ENCODE assay signal across 38 cellular contexts in the genomic region with DNA sequence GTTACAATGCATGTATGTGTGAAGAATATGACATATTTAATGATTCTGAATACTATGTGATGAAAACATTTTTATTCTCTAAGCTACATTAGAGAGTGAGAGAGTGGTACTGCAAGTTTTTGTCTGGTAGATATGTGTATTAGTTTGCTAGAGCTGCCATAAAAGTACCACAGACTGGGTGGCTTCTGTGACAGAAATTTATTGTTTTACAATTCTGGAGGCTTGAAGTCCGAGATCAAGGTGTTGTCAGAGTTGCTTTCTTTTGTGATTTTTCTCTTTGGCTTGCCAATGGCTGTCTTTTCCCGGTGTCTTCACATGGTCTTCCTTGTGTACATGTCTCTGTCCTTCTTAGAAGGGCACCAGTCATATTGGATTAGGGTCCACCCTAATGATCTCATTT. TPM values are rescaled to one million over a fixed set of nuclear protein-coding genes. Genes with fewer than 3 reads are reported as not detected.
"Had no signal": no experiment of that assay in that cellular context is flagged by ENCODE, and none has a peak within 500 bp of the region (broad histone marks: within the 10 kb centered on the region; RNA-seq: fewer than 3 reads in every experiment).

No MANE protein-coding gene starts in this region.

- DNase-seq: activated B cell treated with CpG ODN at 0.5 μM for 24 hours; activated CD4-positive, alpha-beta memory T cell treated with anti-CD3 and anti-CD28 coated beads for 36 hours; activated CD4-positive, alpha-beta T cell treated with anti-CD3 and anti-CD28 coated beads for 4 hours; activated CD4-positive, alpha-beta T cell treated with anti-CD3 and anti-CD28 coated beads, Interleukin-2, amount 10 ng/mL, durations not matched to agents 24 days and 14 days; activated CD4-positive, alpha-beta T cell treated with anti-CD3 and anti-CD28 coated beads, Interleukin-2, amount 50 U/mL, for 1 hour; activated CD4-positive, alpha-beta T cell treated with anti-CD3 and anti-CD28 coated beads, Interleukin-2, amount 50 U/mL, for 4 hours; activated CD4-positive, CD25-positive, alpha-beta regulatory T cell treated with anti-CD3 and anti-CD28 coated beads, Interleukin-2, amount 50 U/mL, for 72 hours; activated CD8-positive, alpha-beta memory T cell treated with anti-CD3 and anti-CD28 coated beads, Interleukin-2, amount 50 U/mL, for 4 hours; activated CD8-positive, alpha-beta T cell treated with anti-CD3 and anti-CD28 coated beads for 36 hours; activated effector memory CD4-positive, alpha-beta T cell treated with anti-CD3 and anti-CD28 coated beads, Interleukin-2, amount 50 U/mL, for 16 hours; activated gamma-delta T cell treated with Interleukin-2 at 50 U/mL for 16 hours; activated naive CD4-positive, alpha-beta T cell; activated naive CD4-positive, alpha-beta T cell treated with anti-CD3 and anti-CD28 coated beads for 36 hours; activated naive CD4-positive, alpha-beta T cell treated with anti-CD3 and anti-CD28 coated beads, Interleukin-2, amount 50 U/mL, for 16 hours; activated naive CD8-positive, alpha-beta T cell treated with anti-CD3 and anti-CD28 coated beads for 36 hours; activated T-cell treated with anti-CD3 and anti-CD28 coated beads for 4 hours; activated T-cell treated with anti-CD3 and anti-CD28 coated beads, Interleukin-2, amount 50 U/mL, for 1 hour; activated T-cell treated with anti-CD3 and anti-CD28 coated beads, Interleukin-2, amount 50 U/mL, for 4 hours; activated T-cell treated with anti-CD3 and anti-CD28 coated beads, Interleukin-2, amount 50 U/mL, for 72 hours; adrenal gland; amniotic stem cell; aorta; body of pancreas; brain microvascular endothelial cell; central memory CD4-positive, alpha-beta T cell; T-helper 1 cell; T-helper 2 cell; T-helper 9 cell had no signal

- H3K9me3 ChIP-seq: adrenal gland, body of pancreas, breast epithelium had no signal

- H3K36me3 ChIP-seq: adrenal gland, brain microvascular endothelial cell, breast epithelium had no signal

- H3K4me3 ChIP-seq: adrenal gland, body of pancreas, breast epithelium had no signal

- H3K27ac ChIP-seq: adrenal gland, body of pancreas, brain microvascular endothelial cell, breast epithelium, VCaP had no signal

- H3K4me1 ChIP-seq: adrenal gland, body of pancreas, breast epithelium had no signal

- H3K27me3 ChIP-seq: adrenal gland, body of pancreas, brain microvascular endothelial cell, breast epithelium had no signal

- ATAC-seq: activated CD8-positive, alpha-beta T cell treated with anti-CD3 and anti-CD28 coated beads for 36 hours; activated naive CD4-positive, alpha-beta T cell treated with anti-CD3 and anti-CD28 coated beads, Interleukin-2, amount 50 U/mL, for 72 hours; activated T-cell treated with anti-CD3 and anti-CD28 coated beads, Interleukin-2, amount 50 U/mL, for 4 hours; activated T-cell treated with anti-CD3 and anti-CD28 coated beads, Interleukin-2, amount 50 U/mL, for 72 hours; activated T-helper 17 cell treated with anti-CD3 and anti-CD28 coated beads, Interleukin-2, amount 50 U/mL, for 72 hours; body of pancreas had no signal

- FAIRE-seq: astrocyte, TTC549 had no signal

RNA-seq across cellular contexts. Expression of a gene that starts 6.9 kb away (rescaled TPM):
- total RNA-seq: activated B cell treated with CpG ODN at 0.5 μM for 24 hours; activated CD4-positive, alpha-beta memory T cell treated with anti-CD3 and anti-CD28 coated beads for 36 hours; activated CD4-positive, alpha-beta T cell treated with anti-CD3 and anti-CD28 coated beads, Interleukin-2, amount 10 ng/mL, durations not matched to agents 24 days and 14 days; activated CD8-positive, alpha-beta memory T cell treated with anti-CD3 and anti-CD28 coated beads for 36 hours; activated CD8-positive, alpha-beta T cell treated with anti-CD3 and anti-CD28 coated beads for 36 hours; activated naive CD4-positive, alpha-beta T cell treated with anti-CD3 and anti-CD28 coated beads for 36 hours; activated naive CD4-positive, alpha-beta T cell treated with anti-CD3 and anti-CD28 coated beads, Interleukin-2, amount 50 U/mL, for 72 hours; activated naive CD8-positive, alpha-beta T cell treated with anti-CD3 and anti-CD28 coated beads for 36 hours; activated T-cell treated with anti-CD3 and anti-CD28 coated beads, Interleukin-2, amount 50 U/mL, for 4 hours; activated T-cell treated with anti-CD3 and anti-CD28 coated beads, Interleukin-2, amount 50 U/mL, for 72 hours; activated T-helper 1 cell treated with anti-CD3 and anti-CD28 coated beads, Interleukin-12 subunit alpha, Interleukin-12 subunit beta, Interleukin-2, Interleukin-4 antibody, amounts not matched to agents 30 ng/mL and 10 ng/mL and 1 ng/mL, durations not matched to agents 14 hours and 24 hours and 36 hours; activated T-helper 17 cell treated with anti-CD3 and anti-CD28 coated beads, Interleukin-2, amount 50 U/mL, for 72 hours; adrenal gland; aorta; astrocyte; body of pancreas; breast epithelium; cardiac septum; cerebellum had no signal
- polyA plus RNA-seq: adrenal gland, aorta had no signal

RNA-seq across cellular contexts. Expression of a gene that starts 46.3 kb away (rescaled TPM):
- total RNA-seq: activated B cell treated with CpG ODN at 0.5 μM for 24 hours; activated CD4-positive, alpha-beta memory T cell treated with anti-CD3 and anti-CD28 coated beads for 36 hours; activated CD4-positive, alpha-beta T cell treated with anti-CD3 and anti-CD28 coated beads, Interleukin-2, amount 10 ng/mL, durations not matched to agents 24 days and 14 days; activated CD8-positive, alpha-beta memory T cell treated with anti-CD3 and anti-CD28 coated beads for 36 hours; activated CD8-positive, alpha-beta T cell treated with anti-CD3 and anti-CD28 coated beads for 36 hours; activated naive CD4-positive, alpha-beta T cell treated with anti-CD3 and anti-CD28 coated beads for 36 hours; activated naive CD4-positive, alpha-beta T cell treated with anti-CD3 and anti-CD28 coated beads, Interleukin-2, amount 50 U/mL, for 72 hours; activated naive CD8-positive, alpha-beta T cell treated with anti-CD3 and anti-CD28 coated beads for 36 hours; activated T-cell treated with anti-CD3 and anti-CD28 coated beads, Interleukin-2, amount 50 U/mL, for 4 hours; activated T-cell treated with anti-CD3 and anti-CD28 coated beads, Interleukin-2, amount 50 U/mL, for 72 hours; activated T-helper 1 cell treated with anti-CD3 and anti-CD28 coated beads, Interleukin-12 subunit alpha, Interleukin-12 subunit beta, Interleukin-2, Interleukin-4 antibody, amounts not matched to agents 30 ng/mL and 10 ng/mL and 1 ng/mL, durations not matched to agents 14 hours and 24 hours and 36 hours; activated T-helper 17 cell treated with anti-CD3 and anti-CD28 coated beads, Interleukin-2, amount 50 U/mL, for 72 hours; adrenal gland; aorta; astrocyte; body of pancreas; breast epithelium; cardiac septum; cerebellum had no signal
- polyA plus RNA-seq: adrenal gland, aorta had no signal
